ENCODE assay signal across 18 cellular contexts in the genomic region with DNA sequence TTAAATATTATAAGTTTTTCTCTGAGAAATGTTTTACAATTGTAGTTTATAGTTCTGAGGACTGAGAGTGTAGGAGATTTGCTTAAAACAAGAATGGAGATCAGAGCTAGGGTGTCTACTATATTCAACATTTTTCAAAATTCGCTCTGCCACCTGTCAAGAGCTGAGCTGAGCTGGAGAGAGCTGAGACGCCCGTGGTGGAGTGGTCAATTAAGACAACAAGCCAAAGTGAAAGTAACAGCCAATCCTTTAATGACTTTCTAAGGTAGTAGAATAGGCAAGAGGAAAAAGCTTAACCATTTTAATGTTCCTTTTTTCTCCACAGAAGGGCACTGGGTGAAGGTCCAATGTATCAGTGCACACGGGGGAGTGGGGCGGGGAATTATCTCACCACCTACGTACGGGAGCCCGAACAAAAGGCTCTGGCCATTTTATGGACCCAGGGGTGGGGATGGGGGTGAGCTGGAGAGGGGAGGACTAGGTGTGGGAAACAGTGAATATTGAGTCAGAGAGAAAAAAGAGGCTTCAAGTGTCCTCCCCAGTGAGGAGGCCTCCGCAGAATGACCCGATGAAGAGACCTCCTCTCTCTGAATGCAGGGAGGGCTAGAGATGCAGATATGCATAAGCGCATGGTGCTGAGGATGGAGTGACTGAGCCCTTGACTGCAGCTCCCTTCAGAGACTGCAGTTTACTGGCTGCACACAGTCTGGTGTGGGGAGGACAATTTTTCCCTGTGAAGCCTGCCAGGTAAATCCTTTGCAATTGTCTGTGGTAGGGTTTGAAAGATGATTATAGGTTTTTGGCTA.
DNase-seq lines count a peak whose midpoint lies in the region; ATAC-seq and TF ChIP-seq lines count a peak whose summit lies in the region.
"Had no signal": no experiment of that assay in that cellular context is flagged by ENCODE, and none has a peak within 500 bp of the region (broad histone marks: within the 10 kb centered on the region; RNA-seq: fewer than 3 reads in every experiment).

No MANE protein-coding gene starts in this region.

- H3K27ac Mint-ChIP-seq in activated CD4-positive, alpha-beta T cell treated with anti-CD3 and anti-CD28 coated beads, Interleukin-2, amount 10 ng/mL, durations not matched to agents 24 days and 14 days, result no peak overlapping the region
- H3K27ac Mint-ChIP-seq: CD8-positive, alpha-beta memory T cell had no signal

- no peaks in the 10 kb centered on the region for H3K36me3 Mint-ChIP-seq in activated CD4-positive, alpha-beta T cell treated with anti-CD3 and anti-CD28 coated beads, Interleukin-2, amount 10 ng/mL, durations not matched to agents 24 days and 14 days (ENCODE audit: low read depth)
- H3K36me3 Mint-ChIP-seq: CD8-positive, alpha-beta memory T cell had no signal

- peak; percentile 4 for DNase-seq in NCI-H146 (lab: John Stamatoyannopoulos, UW)
- no peak for DNase-seq in NCI-H146 treated with DMSO at 0.1 percent for 48 hours (lab: John Stamatoyannopoulos, UW; ENCODE audit: unreplicated experiment)
- no peak for DNase-seq in LNCaP clone FGC (ENCODE audit: low read depth)
- DNase-seq in dermis blood vessel endothelial cell, result peak; percentile 61
- peak; percentile 33 for DNase-seq in renal cortical epithelial cell (ENCODE audit: low read depth)
- no peak for DNase-seq in activated CD4-positive, alpha-beta T cell treated with anti-CD3 and anti-CD28 coated beads, Interleukin-2, amount 10 ng/mL, durations not matched to agents 24 days and 14 days
- no peak for DNase-seq in H4 (ENCODE audit: low spot score)
- DNase-seq: activated CD4-positive, alpha-beta T cell treated with anti-CD3 and anti-CD28 coated beads for 4 hours; activated T-cell treated with anti-CD3 and anti-CD28 coated beads, Interleukin-2, amount 50 U/mL, for 48 hours; amniotic stem cell; CD8-positive, alpha-beta memory T cell; NCI-H1092 treated with DMSO at 0.1 percent for 48 hours; NCI-H446 treated with DMSO at 0.1 percent for 48 hours; nucleus accumbens; substantia nigra; T-helper 2 cell had no signal

- ATAC-seq in GM18873 (IDR thresholded peaks at IDR 0.05; ENCODE audit: low FRiP score, unreplicated experiment), result no peak

- TF ChIP-seq CTCF in LNCaP clone FGC (IDR thresholded peaks at IDR 0.05; ENCODE audit: control insufficient read depth, extremely low read depth, insufficient read depth), result no peak

- H3K4me3 ChIP-seq in LNCaP clone FGC (ENCODE audit: low read depth, low read length), result peak overlapping the region; percentile 26; the same call in 1 of the 2 replicates
- H3K4me3 ChIP-seq: esophagus muscularis mucosa had no signal

- H3K9me3 Mint-ChIP-seq in activated CD4-positive, alpha-beta T cell treated with anti-CD3 and anti-CD28 coated beads, Interleukin-2, amount 10 ng/mL, durations not matched to agents 24 days and 14 days, result no peaks in the 10 kb centered on the region
- H3K9me3 Mint-ChIP-seq: CD8-positive, alpha-beta memory T cell had no signal

- H3K4me3 Mint-ChIP-seq in activated CD4-positive, alpha-beta T cell treated with anti-CD3 and anti-CD28 coated beads, Interleukin-2, amount 10 ng/mL, durations not matched to agents 24 days and 14 days, result no peak overlapping the region
- H3K4me3 Mint-ChIP-seq: CD8-positive, alpha-beta memory T cell had no signal

- H3K27me3 Mint-ChIP-seq in activated CD4-positive, alpha-beta T cell treated with anti-CD3 and anti-CD28 coated beads, Interleukin-2, amount 10 ng/mL, durations not matched to agents 24 days and 14 days, result peaks cover 15% of the 10 kb centered on the region

- intact Hi-C loops in activated CD4-positive, alpha-beta T cell treated with anti-CD3 and anti-CD28 coated beads, Interleukin-2, amount 10 ng/mL, durations not matched to agents 24 days and 14 days (cut with micrococcal nuclease), result no loop called here

- no peaks in the 10 kb centered on the region for H3K4me1 Mint-ChIP-seq in activated CD4-positive, alpha-beta T cell treated with anti-CD3 and anti-CD28 coated beads, Interleukin-2, amount 10 ng/mL, durations not matched to agents 24 days and 14 days
- H3K4me1 Mint-ChIP-seq: CD8-positive, alpha-beta memory T cell had no signal

Comparison
In these comparisons a context has a peak if more than half of its experiments do, and no peak if none do; other contexts are left out.
1. DNase-seq: peak in NCI-H146 (single experiment), dermis blood vessel endothelial cell (single experiment) and renal cortical epithelial cell (single experiment); none in NCI-H146 treated with DMSO at 0.1 percent for 48 hours (single experiment), LNCaP clone FGC (single experiment), activated CD4-positive, alpha-beta T cell treated with anti-CD3 and anti-CD28 coated beads, Interleukin-2, amount 10 ng/mL, durations not matched to agents 24 days and 14 days (single experiment) and H4 (single experiment).